ENCODE assay signal across 12 cellular contexts in genomic region chr1:54371936-54372385, GRCh38. TPM values are rescaled to one million over a fixed set of nuclear protein-coding genes. Genes with fewer than 3 reads are reported as not detected.
A peak's percentile ranks its signal among the peaks of the same experiment; 100 is the strongest.
DNase-seq lines count a peak whose midpoint lies in the region; ATAC-seq and TF ChIP-seq lines count a peak whose summit lies in the region.
"Had no signal": no experiment of that assay in that cellular context is flagged by ENCODE, and none has a peak within 500 bp of the region (broad histone marks: within the 10 kb centered on the region; RNA-seq: fewer than 3 reads in every experiment).

No MANE protein-coding gene starts in this region.

- POLR2A ChIA-PET in OCI-LY7 (lab: Charles Lee), result no interaction called here

- no peaks in the 10 kb centered on the region for H3K9me2 ChIP-seq in OCI-LY7 (ENCODE audit: insufficient read depth, low read length)

- no peaks in the 10 kb centered on the region for H3K27me3 ChIP-seq in left ventricle myocardium inferior (ENCODE audit: low read depth)
- H3K27me3 ChIP-seq: gastroesophageal sphincter had no signal

- H3K4me1 ChIP-seq in left ventricle myocardium inferior, result peaks cover 84% of the 10 kb centered on the region
- H3K4me1 ChIP-seq in OCI-LY7 (ENCODE audit: insufficient read depth, low read length, poor library complexity, severe bottlenecking), result peaks cover 68% of the 10 kb centered on the region

- H3K27me3 Mint-ChIP-seq in type B pancreatic cell, result no peaks in the 10 kb centered on the region

- H3K9me3 ChIP-seq in left ventricle myocardium inferior (replicated peaks), result no peaks in the 10 kb centered on the region
- no peaks in the 10 kb centered on the region for H3K9me3 ChIP-seq in OCI-LY7 (ENCODE audit: low read length)
- H3K9me3 ChIP-seq: gastroesophageal sphincter had no signal

- no peaks in the 10 kb centered on the region for H3K9me3 Mint-ChIP-seq in type B pancreatic cell
- H3K9me3 Mint-ChIP-seq: HFFc6 had no signal

- peaks cover 27% of the 10 kb centered on the region; the same call in 1 of the 2 replicates for H3K79me2 ChIP-seq in OCI-LY7 (ENCODE audit: insufficient read depth, low read depth, low read length)

- H3K4me2 ChIP-seq in OCI-LY7 (ENCODE audit: low read length), result peak overlapping the region; percentile 82

- DNase-seq in left ventricle myocardium inferior (no peak), Right ventricle myocardium superior (no peak), OCI-LY7 (ENCODE audit: low spot score) (no peak), kidney tubule cell (ENCODE audit: low spot score) (peak; percentile 89), type B pancreatic cell (ENCODE audit: extremely low spot score, unreplicated experiment) (no peak), NCI-H748 (lab: John Stamatoyannopoulos, UW; ENCODE audit: unreplicated experiment) (no peak)
- no peak for DNase-seq in activated naive CD4-positive, alpha-beta T cell treated with anti-CD3 and anti-CD28 coated beads, Interleukin-2, amount 50 U/mL, for 16 hours
- DNase-seq: DMS79 treated with DMSO at 0.1 percent for 48 hours, HFFc6, NCI-H1930 had no signal

- H3K4me3 Mint-ChIP-seq in type B pancreatic cell, result no peak overlapping the region
- H3K4me3 Mint-ChIP-seq: HFFc6 had no signal

- TF ChIP-seq CTCF in left ventricle myocardium inferior (IDR thresholded peaks at IDR 0.05; ENCODE audit: borderline replicate concordance), result no peak
- no peak for TF ChIP-seq CTCF in OCI-LY7 (conservative IDR thresholded peaks at IDR 0.05; ENCODE audit: low read length)
- no peak for TF ChIP-seq CTCF in type B pancreatic cell (conservative IDR thresholded peaks at IDR 0.05)

- no peak overlapping the region for H2AFZ ChIP-seq in OCI-LY7 (ENCODE audit: low read length)

- H3K36me3 Mint-ChIP-seq in type B pancreatic cell, result peaks cover 26% of the 10 kb centered on the region

- H3K27ac ChIP-seq in left ventricle myocardium inferior (replicated peaks) (peak overlapping the region; percentile 54), OCI-LY7 (ENCODE audit: low read depth, low read length, poor library complexity, severe bottlenecking) (peak overlapping the region; percentile 95)
- H3K27ac ChIP-seq: gastroesophageal sphincter had no signal

- BruUV-seq in OCI-LY7 (replicated peaks; lab: Mats Ljungman, UMichigan), result no TSS peak

- H3K36me3 ChIP-seq in left ventricle myocardium inferior (no peaks in the 10 kb centered on the region), OCI-LY7 (ENCODE audit: insufficient read depth, low read length) (peaks cover 12% of the 10 kb centered on the region; the same call in 1 of the 2 replicates)

- CTCF ChIA-PET in OCI-LY7 (lab: Charles Lee; ENCODE audit: unreplicated experiment), result no interaction called here

- H4K20me1 ChIP-seq in OCI-LY7 (ENCODE audit: insufficient read depth, low read length), result no peaks in the 10 kb centered on the region

- H3K4me3 ChIP-seq in left ventricle myocardium inferior (no peak overlapping the region), OCI-LY7 (ENCODE audit: low read depth, low read length, poor library complexity, severe bottlenecking) (no peak overlapping the region)
- H3K4me3 ChIP-seq: gastroesophageal sphincter had no signal

- H3K4me1 Mint-ChIP-seq in type B pancreatic cell (ENCODE audit: unreplicated experiment), result peaks cover 64% of the 10 kb centered on the region

- ATAC-seq in Right ventricle myocardium superior (ENCODE audit: poor library complexity), result no peak
- no peak for ATAC-seq in HG03439 (IDR thresholded peaks at IDR 0.05; ENCODE audit: unreplicated experiment)
- ATAC-seq: gastroesophageal sphincter had no signal

- intact Hi-C loops in left ventricle myocardium inferior (cut with micrococcal nuclease) (no loop called here), Right ventricle myocardium superior (cut with DNase I) (no loop called here), OCI-LY7 (cut with micrococcal nuclease; ENCODE audit: unreplicated experiment) (no loop called here)

- H3K27ac Mint-ChIP-seq in type B pancreatic cell, result peak overlapping the region; percentile 48
- H3K27ac Mint-ChIP-seq: HFFc6 had no signal

RNA-seq across cellular contexts. Expression of gene SSBP3, which starts 34.2 kb away (rescaled TPM):
- total RNA-seq in left ventricle myocardium inferior, result 57.7 TPM
- 49.1 TPM for total RNA-seq in Right ventricle myocardium superior
- total RNA-seq in OCI-LY7 (2014; rRNA removed; shearing (Covaris generic)), result 11.2 and 16.5 TPM in 2 replicates
- 44.9 and 53.2 TPM in 2 replicates for total RNA-seq in OCI-LY7 (2022)
- total RNA-seq in type B pancreatic cell (ENCODE audit: low replicate concordance), result 69.5 and 129 TPM in 2 replicates
